ENCODE assay signal across 12 cellular contexts in the genomic region with DNA sequence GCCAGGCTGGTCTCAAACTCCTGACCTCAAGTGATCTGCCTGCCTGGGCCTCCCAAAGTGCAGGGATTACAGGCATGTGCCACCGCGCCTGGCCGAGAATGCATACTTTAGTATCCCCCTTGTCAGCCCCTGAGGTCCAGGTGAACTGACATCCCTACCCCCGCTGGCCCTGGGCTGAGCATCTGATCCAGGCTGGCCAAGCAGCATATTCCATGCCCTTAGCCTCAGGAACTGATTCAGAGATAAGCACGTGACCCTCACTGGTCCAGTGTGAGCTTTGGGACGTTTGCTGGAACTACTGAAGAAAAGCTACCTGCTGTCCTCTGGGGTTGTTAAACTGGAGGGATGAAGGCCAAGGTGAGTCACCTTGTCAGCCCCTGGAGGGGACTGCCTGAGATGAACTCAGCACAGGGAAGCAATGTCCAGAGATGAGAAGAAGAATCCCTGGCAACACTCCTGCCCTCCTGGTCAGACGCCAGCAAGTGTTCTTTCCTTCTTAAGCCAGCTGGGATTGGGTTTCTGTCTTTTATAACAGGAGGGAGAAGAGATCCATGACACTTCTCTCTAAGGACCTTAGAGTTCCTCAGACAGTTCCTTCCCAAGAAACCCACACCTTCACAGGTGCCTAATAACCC. TPM values are rescaled to one million over a fixed set of nuclear protein-coding genes. Genes with fewer than 3 reads are reported as not detected.
DNase-seq lines count a peak whose midpoint lies in the region; ATAC-seq and TF ChIP-seq lines count a peak whose summit lies in the region.
"Had no signal": no experiment of that assay in that cellular context is flagged by ENCODE, and none has a peak within 500 bp of the region (broad histone marks: within the 10 kb centered on the region; RNA-seq: fewer than 3 reads in every experiment).

No MANE protein-coding gene starts in this region.

- TF ChIP-seq CTCF in VCaP (conservative IDR thresholded peaks at IDR 0.05) (no peak), esophagus muscularis mucosa (IDR thresholded peaks at IDR 0.05) (no peak), tibial nerve (IDR thresholded peaks at IDR 0.05) (no peak)

- H3K27ac ChIP-seq in VCaP (peak overlapping the region; percentile 42), esophagus muscularis mucosa (replicated peaks in 1 of 4) (peak overlapping the region; percentile 20 to 42 (median 35)), tibial nerve (peak overlapping the region in 1 of 4 donors; percentile 20)
- H3K27ac ChIP-seq: lower lobe of right lung had no signal

- ATAC-seq in sciatic nerve, result peak; percentile 36
- no peak for ATAC-seq in HG02870 (IDR thresholded peaks at IDR 0.05; ENCODE audit: unreplicated experiment)
- ATAC-seq: lower lobe of right lung, WTC11 had no signal

- DNase-seq in activated CD4-positive, CD25-positive, alpha-beta regulatory T cell treated with anti-CD3 and anti-CD28 coated beads, Interleukin-2, amount 50 U/mL, for 72 hours, result peak; percentile 20
- no peak for DNase-seq in activated CD4-positive, CD25-positive, alpha-beta regulatory T cell (lab: John Stamatoyannopoulos, UW)
- no peak for DNase-seq in esophagus muscularis mucosa (ENCODE audit: extremely low spot score)
- no peak for DNase-seq in sciatic nerve (ENCODE audit: low spot score)
- DNase-seq in tibial nerve (ENCODE audit: low spot score in 2 of 2), result no peak
- no peak for DNase-seq in COR-L47 (lab: John Stamatoyannopoulos, UW)
- DNase-seq: DND-41, lower lobe of right lung, MV-4-11 had no signal

- H3K27me3 ChIP-seq in esophagus muscularis mucosa, result no peaks in the 10 kb centered on the region
- no peaks in the 10 kb centered on the region for H3K27me3 ChIP-seq in tibial nerve

- TF ChIP-seq EP300 in esophagus muscularis mucosa (IDR thresholded peaks at IDR 0.05) (no peak), tibial nerve (IDR thresholded peaks at IDR 0.05) (no peak)

- H3K4me3 ChIP-seq in esophagus muscularis mucosa, result no peak overlapping the region
- H3K4me3 ChIP-seq in tibial nerve, result no peak overlapping the region
- H3K4me3 ChIP-seq: lower lobe of right lung had no signal

- peaks cover 0 to 18% (median 14%) of the 10 kb centered on the region in 4 donors for H3K4me1 ChIP-seq in esophagus muscularis mucosa
- peaks cover 0 to 10% (median 0%) of the 10 kb centered on the region in 4 donors for H3K4me1 ChIP-seq in tibial nerve
- H3K4me1 ChIP-seq: lower lobe of right lung had no signal

- H3K9me3 ChIP-seq in esophagus muscularis mucosa (no peaks in the 10 kb centered on the region), tibial nerve (no peaks in the 10 kb centered on the region)
- H3K9me3 ChIP-seq: lower lobe of right lung had no signal

- intact Hi-C loops in esophagus muscularis mucosa (cut with DNase I) (no loop called here), sciatic nerve (cut with DNase I) (no loop called here)

- WGBS in esophagus muscularis mucosa, result 77% methylated on average over 7 of the region's 7 CpGs
- WGBS in tibial nerve, 2 donors, result 83 to 93% methylated on average over 5 to 7 of the region's 7 CpGs

- H3K36me3 ChIP-seq in esophagus muscularis mucosa (peaks cover 12 to 40% (median 31%) of the 10 kb centered on the region in 4 donors), tibial nerve (peaks cover 0 to 53% (median 12%) of the 10 kb centered on the region in 3 donors)

- TF ChIP-seq POLR2A in esophagus muscularis mucosa (IDR thresholded peaks at IDR 0.05; ENCODE audit: low read depth) (no peak), tibial nerve (IDR thresholded peaks at IDR 0.05) (no peak)

RNA-seq across cellular contexts. Expression of a gene that starts 59.1 kb away (rescaled TPM):
- total RNA-seq in esophagus muscularis mucosa (10 to 100 TPM; 60.8 to 75.6 (median 66.3) TPM), sciatic nerve (67.7 TPM), tibial nerve (10 to 100 TPM; 49.2 to 96.4 (median 73.4) TPM)
